In the genomic region with DNA sequence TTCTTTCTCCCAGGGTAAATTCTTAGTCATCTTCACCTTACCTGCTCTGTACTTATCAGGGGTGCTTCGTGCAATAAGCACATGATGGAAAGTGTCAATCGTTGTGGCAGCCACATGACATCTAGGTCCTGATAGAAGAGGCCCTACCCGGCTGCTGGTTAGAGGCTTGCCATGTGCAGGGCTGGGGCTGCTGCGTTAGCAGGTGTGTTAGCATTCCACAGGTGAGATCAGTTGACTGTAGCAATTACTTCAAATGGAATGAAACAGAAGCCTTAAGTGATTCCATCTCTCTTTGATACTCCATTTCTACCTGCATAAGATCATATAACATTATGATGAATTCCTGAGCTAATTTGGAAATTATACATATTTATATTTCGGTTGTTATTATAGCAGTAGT, we compare ENCODE assay signal across 19 cellular contexts.
DNase-seq lines count a peak whose midpoint lies in the region; ATAC-seq and TF ChIP-seq lines count a peak whose summit lies in the region.
"Had no signal": no experiment of that assay in that cellular context is flagged by ENCODE, and none has a peak within 500 bp of the region (broad histone marks: within the 10 kb centered on the region; RNA-seq: fewer than 3 reads in every experiment).

No MANE protein-coding gene starts in this region.

- peaks cover 75% of the 10 kb centered on the region for H3K79me2 ChIP-seq in GM23338 (replicated peaks; ENCODE audit: insufficient read depth)
- no peaks in the 10 kb centered on the region for H3K79me2 ChIP-seq in neural cell (replicated peaks; ENCODE audit: insufficient read depth, low read length)
- H3K79me2 ChIP-seq in MM.1S (ENCODE audit: low read length): no peaks in the 10 kb centered on the region

- no peaks in the 10 kb centered on the region for H3K36me3 ChIP-seq in GM23338 (ENCODE audit: insufficient read depth)
- no peaks in the 10 kb centered on the region for H3K36me3 ChIP-seq in neural cell (ENCODE audit: insufficient read depth, low read length)
- H3K36me3 ChIP-seq in MM.1S (replicated peaks; ENCODE audit: insufficient read depth, low read length): no peaks in the 10 kb centered on the region
- H3K36me3 ChIP-seq: BLaER1, HAP-1 had no signal

- H4K20me1 ChIP-seq in GM23338 (replicated peaks; ENCODE audit: insufficient read depth): peaks cover under 1% of the 10 kb centered on the region; the same call in 1 of the 2 replicates
- H4K20me1 ChIP-seq in neural cell (ENCODE audit: insufficient read depth): no peaks in the 10 kb centered on the region
- H4K20me1 ChIP-seq in MM.1S (ENCODE audit: insufficient read depth, low read length): no peaks in the 10 kb centered on the region

- peak; percentile 41 for ATAC-seq in GM23338

- TF ChIP-seq CTCF in GM23338 (conservative IDR thresholded peaks at IDR 0.05; ENCODE audit: low read depth in 2 of 2) (no peak), neural cell (IDR thresholded peaks at IDR 0.05; ENCODE audit: poor library complexity, severe bottlenecking) (no peak), MM.1S (IDR thresholded peaks at IDR 0.05; ENCODE audit: low read length) (no peak)

- no peaks in the 10 kb centered on the region for H3K9me3 ChIP-seq in neural cell (ENCODE audit: low read length)
- no peaks in the 10 kb centered on the region for H3K9me3 ChIP-seq in MM.1S (replicated peaks; ENCODE audit: insufficient read depth, low read length)
- H3K9me3 ChIP-seq: BLaER1, Caco-2, HAP-1 had no signal

- H3K36me3 Mint-ChIP-seq in GM23338 (ENCODE audit: low read depth): peaks cover 5% of the 10 kb centered on the region; the same call in 1 of the 3 replicates

- TF ChIP-seq EP300 in neural cell (conservative IDR thresholded peaks at IDR 0.05; ENCODE audit: poor library complexity, severe bottlenecking): peak; percentile 28

- H3K27me3 Mint-ChIP-seq in GM23338 (ENCODE audit: insufficient read depth, low read depth, poor library complexity): peaks cover 5% of the 10 kb centered on the region
- H3K27me3 Mint-ChIP-seq: CD4-positive, alpha-beta T cell had no signal

- no peaks in the 10 kb centered on the region for H3K9me2 ChIP-seq in GM23338 (ENCODE audit: insufficient read depth)
- no peaks in the 10 kb centered on the region for H3K9me2 ChIP-seq in neural cell (ENCODE audit: insufficient read depth, low read length)
- H3K9me2 ChIP-seq in MM.1S (replicated peaks; ENCODE audit: insufficient read depth, low read length): no peaks in the 10 kb centered on the region

- H3K4me1 Mint-ChIP-seq in GM23338: peaks cover 47% of the 10 kb centered on the region

- H3K4me3 ChIP-seq in GM23338 (no peak overlapping the region), neural cell (ENCODE audit: low read length) (peak overlapping the region; percentile 5), MM.1S (ENCODE audit: low read length) (no peak overlapping the region)
- H3K4me3 ChIP-seq: BLaER1, GM23248, HAP-1, PC-9 had no signal

- no peak overlapping the region for H3K4me3 Mint-ChIP-seq in GM23338
- H3K4me3 Mint-ChIP-seq: CD4-positive, alpha-beta T cell had no signal

- peak overlapping the region; percentile 14 for H3K9ac ChIP-seq in neural cell (ENCODE audit: low read length)
- no peak overlapping the region for H3K9ac ChIP-seq in MM.1S (ENCODE audit: low read length)
- H3K9ac ChIP-seq: BLaER1, GM23248 had no signal

- no peaks in the 10 kb centered on the region for H3F3A ChIP-seq in GM23338 (replicated peaks; ENCODE audit: low read depth)
- H3F3A ChIP-seq in neural cell (ENCODE audit: insufficient read depth, low read length, poor library complexity, severe bottlenecking): peaks cover 3% of the 10 kb centered on the region
- H3F3A ChIP-seq in MM.1S (ENCODE audit: insufficient read depth, low read length): no peaks in the 10 kb centered on the region

- DNase-seq in COLO668 (lab: John Stamatoyannopoulos, UW; ENCODE audit: unreplicated experiment) (peak; percentile 12), GM23338 (ENCODE audit: low spot score) (no peak), NCI-H2171 treated with DMSO at 0.1 percent for 48 hours (lab: John Stamatoyannopoulos, UW) (peak; percentile 67), MM.1S (no peak)
- DNase-seq in stimulated activated CD4-positive, alpha-beta T cell treated with anti-CD3 and anti-CD28 coated beads, Interleukin-2, amount 100 ng/mL, for 24 hours: no peak
- DNase-seq in activated naive CD4-positive, alpha-beta T cell (lab: John Stamatoyannopoulos, UW): no peak
- DNase-seq: ACHN; Caco-2; CD4-positive, alpha-beta T cell; KBM-7; NCI-H1092; NCI-H1694; NCI-H524; PC-9; SHP77 had no signal

- H3K27me3 ChIP-seq in GM23338 (ENCODE audit: insufficient read depth) (no peaks in the 10 kb centered on the region), neural cell (ENCODE audit: insufficient read depth, low read depth, low read length) (no peaks in the 10 kb centered on the region), MM.1S (replicated peaks; ENCODE audit: insufficient read depth, low read length) (no peaks in the 10 kb centered on the region)
- H3K27me3 ChIP-seq: BLaER1 had no signal

- H3K27ac ChIP-seq in GM23338 (ENCODE audit: low read depth) (no peak overlapping the region), neural cell (ENCODE audit: low read length) (peak overlapping the region; percentile 83), MM.1S (ENCODE audit: low read length) (no peak overlapping the region)
- H3K27ac ChIP-seq: BLaER1, GM23248, PC-9 had no signal

- H2AFZ ChIP-seq in GM23338 (no peak overlapping the region), neural cell (ENCODE audit: low read depth, low read length) (no peak overlapping the region), MM.1S (ENCODE audit: low read length) (no peak overlapping the region)
- H2AFZ ChIP-seq: GM23248, PC-9 had no signal

- H3K4me1 ChIP-seq in GM23338 (ENCODE audit: insufficient read depth) (peaks cover 34% of the 10 kb centered on the region), MM.1S (ENCODE audit: low read length) (no peaks in the 10 kb centered on the region)
- H3K4me1 ChIP-seq: BLaER1, Caco-2 had no signal

- no peak for TF ChIP-seq RAD21 in neural cell (conservative IDR thresholded peaks at IDR 0.05)

- H3K9me3 Mint-ChIP-seq in GM23338: no peaks in the 10 kb centered on the region
- H3K9me3 Mint-ChIP-seq: CD4-positive, alpha-beta T cell had no signal

- H3K27ac Mint-ChIP-seq in GM23338: 0 out of 2 replicates have a peak overlapping the region, but pooled peaks have one; percentile 18
- H3K27ac Mint-ChIP-seq: CD4-positive, alpha-beta T cell had no signal

- H3K4me2 ChIP-seq in GM23338: no peak overlapping the region
- peak overlapping the region; percentile 16 for H3K4me2 ChIP-seq in neural cell (ENCODE audit: low read length)
- H3K4me2 ChIP-seq in MM.1S (ENCODE audit: low read depth, low read length): no peak overlapping the region
- H3K4me2 ChIP-seq: BLaER1, PC-9 had no signal

TF ChIP-seq in GM23338, 12 proteins besides CTCF, POLR2A, EP300 and RAD21 (continues in another document):
- TF ChIP-seq, protein P1, sequence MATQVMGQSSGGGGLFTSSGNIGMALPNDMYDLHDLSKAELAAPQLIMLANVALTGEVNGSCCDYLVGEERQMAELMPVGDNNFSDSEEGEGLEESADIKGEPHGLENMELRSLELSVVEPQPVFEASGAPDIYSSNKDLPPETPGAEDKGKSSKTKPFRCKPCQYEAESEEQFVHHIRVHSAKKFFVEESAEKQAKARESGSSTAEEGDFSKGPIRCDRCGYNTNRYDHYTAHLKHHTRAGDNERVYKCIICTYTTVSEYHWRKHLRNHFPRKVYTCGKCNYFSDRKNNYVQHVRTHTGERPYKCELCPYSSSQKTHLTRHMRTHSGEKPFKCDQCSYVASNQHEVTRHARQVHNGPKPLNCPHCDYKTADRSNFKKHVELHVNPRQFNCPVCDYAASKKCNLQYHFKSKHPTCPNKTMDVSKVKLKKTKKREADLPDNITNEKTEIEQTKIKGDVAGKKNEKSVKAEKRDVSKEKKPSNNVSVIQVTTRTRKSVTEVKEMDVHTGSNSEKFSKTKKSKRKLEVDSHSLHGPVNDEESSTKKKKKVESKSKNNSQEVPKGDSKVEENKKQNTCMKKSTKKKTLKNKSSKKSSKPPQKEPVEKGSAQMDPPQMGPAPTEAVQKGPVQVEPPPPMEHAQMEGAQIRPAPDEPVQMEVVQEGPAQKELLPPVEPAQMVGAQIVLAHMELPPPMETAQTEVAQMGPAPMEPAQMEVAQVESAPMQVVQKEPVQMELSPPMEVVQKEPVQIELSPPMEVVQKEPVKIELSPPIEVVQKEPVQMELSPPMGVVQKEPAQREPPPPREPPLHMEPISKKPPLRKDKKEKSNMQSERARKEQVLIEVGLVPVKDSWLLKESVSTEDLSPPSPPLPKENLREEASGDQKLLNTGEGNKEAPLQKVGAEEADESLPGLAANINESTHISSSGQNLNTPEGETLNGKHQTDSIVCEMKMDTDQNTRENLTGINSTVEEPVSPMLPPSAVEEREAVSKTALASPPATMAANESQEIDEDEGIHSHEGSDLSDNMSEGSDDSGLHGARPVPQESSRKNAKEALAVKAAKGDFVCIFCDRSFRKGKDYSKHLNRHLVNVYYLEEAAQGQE (IDR thresholded peaks at IDR 0.05; ENCODE audit: unreplicated experiment): no peak
- TF ChIP-seq CREB1 (CRISPR knock-in tag; IDR thresholded peaks at IDR 0.05; ENCODE audit: low read depth): no peak

TF ChIP-seq in neural cell, 6 proteins besides CTCF, POLR2A, EP300 and RAD21:
- TF ChIP-seq EZH2 (IDR thresholded peaks at IDR 0.05; ENCODE audit: borderline replicate concordance, insufficient read depth, low read length, poor library complexity, severe bottlenecking): no peak
- TF ChIP-seq POLR2AphosphoS5 (IDR thresholded peaks at IDR 0.05): no peak

Comparison
In these comparisons a context has a peak if more than half of its experiments do, and no peak if none do; other contexts are left out.
1. DNase-seq: peak in COLO668 (single experiment) and NCI-H2171 treated with DMSO at 0.1 percent for 48 hours (single experiment); none in GM23338 (single experiment), stimulated activated CD4-positive, alpha-beta T cell treated with anti-CD3 and anti-CD28 coated beads, Interleukin-2, amount 100 ng/mL, for 24 hours (0 of 2), activated naive CD4-positive, alpha-beta T cell (0 of 4) and MM.1S (single experiment).